8 cellular contexts compared by ENCODE assay signal in the genomic region with DNA sequence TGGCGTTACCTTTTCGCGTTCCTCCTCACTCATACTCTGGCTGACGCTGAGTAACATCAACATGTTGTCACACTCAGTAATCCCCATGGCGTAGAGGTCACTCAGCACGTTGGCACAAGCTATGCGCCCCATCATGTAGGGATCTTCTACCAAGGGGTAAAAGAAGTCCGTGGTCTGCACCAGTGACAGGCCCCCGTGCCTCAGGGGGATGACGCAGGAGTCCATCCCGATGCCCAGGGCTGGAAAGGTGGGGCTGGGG. TPM values are rescaled to one million over a fixed set of nuclear protein-coding genes. Genes with fewer than 3 reads are reported as not detected.
A peak's percentile ranks its signal among the peaks of the same experiment; 100 is the strongest.
DNase-seq lines count a peak whose midpoint lies in the region; ATAC-seq and TF ChIP-seq lines count a peak whose summit lies in the region.

No MANE protein-coding gene starts in this region.

- H3K4me3 Mint-ChIP-seq in CD8-positive, alpha-beta T cell, result peak overlapping the region; percentile 92
- peak overlapping the region; percentile 90 for H3K4me3 Mint-ChIP-seq in nephron progenitor cell

- intact Hi-C loops in CD8-positive, alpha-beta T cell (cut with DNase I, micrococcal nuclease), result loop anchor here (1.0 to 5.0 kb wide), 6 partner anchors 15 to 212 kb away; a partner anchor contains a TSS

- no peak for DNase-seq in CD8-positive, alpha-beta T cell
- DNase-seq in choroid plexus epithelial cell (ENCODE audit: low read depth) (no peak), nephron progenitor cell (no peak), hypothalamus (lab: John Stamatoyannopoulos, UW) (no peak), DMS53 treated with DMSO at 0.1 percent for 48 hours (lab: John Stamatoyannopoulos, UW; ENCODE audit: unreplicated experiment) (no peak), NCI-H69 (lab: John Stamatoyannopoulos, UW) (no peak)

- no peaks in the 10 kb centered on the region for H3K27me3 ChIP-seq in CD8-positive, alpha-beta T cell (ENCODE audit: insufficient read depth, low read length)

- no peaks in the 10 kb centered on the region for H3K9me3 ChIP-seq in CD8-positive, alpha-beta T cell (ENCODE audit: low read length)

- H3K36me3 ChIP-seq in CD8-positive, alpha-beta T cell (ENCODE audit: insufficient read depth, low read length), result no peaks in the 10 kb centered on the region

- CTCF ChIA-PET in CD8-positive, alpha-beta T cell (lab: Charles Lee), result interaction anchor here (1.0 to 2.5 kb wide), 4 partner anchors 9 to 67 kb away, joined by 3 to 11 read pairs (median 4); a partner anchor contains a TSS

- no peak for TF ChIP-seq CTCF in CD8-positive, alpha-beta T cell (IDR thresholded peaks at IDR 0.05)
- no peak for TF ChIP-seq CTCF in choroid plexus epithelial cell (conservative IDR thresholded peaks at IDR 0.05; ENCODE audit: low read depth, low read length)
- no peak for TF ChIP-seq CTCF in nephron progenitor cell (IDR thresholded peaks at IDR 0.05)

- H3K27me3 Mint-ChIP-seq in CD8-positive, alpha-beta T cell (ENCODE audit: low read depth), result no peaks in the 10 kb centered on the region
- peaks cover 25% of the 10 kb centered on the region for H3K27me3 Mint-ChIP-seq in nephron progenitor cell (ENCODE audit: low read depth, poor library complexity)

- H3K4me1 ChIP-seq in CD8-positive, alpha-beta T cell (ENCODE audit: insufficient read depth, low read length), result peaks cover 27% of the 10 kb centered on the region

- H3K4me1 Mint-ChIP-seq in CD8-positive, alpha-beta T cell (ENCODE audit: low read depth), result peaks cover 39% of the 10 kb centered on the region
- H3K4me1 Mint-ChIP-seq in nephron progenitor cell, result peaks cover 29% of the 10 kb centered on the region

- H3K36me3 Mint-ChIP-seq in CD8-positive, alpha-beta T cell, result peaks cover 18% of the 10 kb centered on the region
- peaks cover 34% of the 10 kb centered on the region for H3K36me3 Mint-ChIP-seq in nephron progenitor cell (ENCODE audit: low read depth)

- ATAC-seq in CD8-positive, alpha-beta T cell, result no peak
- ATAC-seq in HG03442 (IDR thresholded peaks at IDR 0.05; ENCODE audit: unreplicated experiment), result peak; percentile 15
- no peak for ATAC-seq in GM21723 (IDR thresholded peaks at IDR 0.05; ENCODE audit: unreplicated experiment)

- peak overlapping the region; percentile 73 for H3K27ac Mint-ChIP-seq in CD8-positive, alpha-beta T cell
- H3K27ac Mint-ChIP-seq in nephron progenitor cell, result no peak overlapping the region

- peak overlapping the region; percentile 76 for H3K27ac ChIP-seq in CD8-positive, alpha-beta T cell (ENCODE audit: low read depth, low read length)

- POLR2A ChIA-PET in CD8-positive, alpha-beta T cell (lab: Charles Lee), result interaction anchor here (0.8 to 4.1 kb wide), 8 partner anchors 14 to 127 kb away, joined by 3 to 21 read pairs (median 4); a partner anchor contains a TSS

- no peaks in the 10 kb centered on the region for H3K9me3 Mint-ChIP-seq in CD8-positive, alpha-beta T cell
- H3K9me3 Mint-ChIP-seq in nephron progenitor cell, result peaks cover 35% of the 10 kb centered on the region

- H3K4me3 ChIP-seq in CD8-positive, alpha-beta T cell (ENCODE audit: low read depth, low read length), result peak overlapping the region; percentile 69
- peak overlapping the region; percentile 94 for H3K4me3 ChIP-seq in choroid plexus epithelial cell (ENCODE audit: low read depth, low read length)

RNA-seq across cellular contexts. Expression of a gene that starts 0.6 kb away (rescaled TPM):
- total RNA-seq in CD8-positive, alpha-beta T cell, result 10 to 100 TPM; 22.6 to 24.1 TPM

RNA-seq across cellular contexts. Expression of a gene that starts 15.2 kb away (rescaled TPM):
- total RNA-seq in CD8-positive, alpha-beta T cell, result 1 to 10 TPM; 4.0 to 5.5 TPM

RNA-seq across cellular contexts. Expression of a gene that starts 27.5 kb away (rescaled TPM):
- 100 to 1,000 TPM; 187 to 218 TPM for total RNA-seq in CD8-positive, alpha-beta T cell

RNA-seq across cellular contexts. Expression of a gene that starts 37.7 kb away (rescaled TPM):
- under 1 TPM; 0.87 to 0.92 TPM for total RNA-seq in CD8-positive, alpha-beta T cell

RNA-seq across cellular contexts. Expression of a gene that starts 49.9 kb away (rescaled TPM):
- total RNA-seq in CD8-positive, alpha-beta T cell, result 1 to 10 TPM; 2.3 to 2.4 TPM
